ENCODE assay signal across 1 cellular context in the genomic region with DNA sequence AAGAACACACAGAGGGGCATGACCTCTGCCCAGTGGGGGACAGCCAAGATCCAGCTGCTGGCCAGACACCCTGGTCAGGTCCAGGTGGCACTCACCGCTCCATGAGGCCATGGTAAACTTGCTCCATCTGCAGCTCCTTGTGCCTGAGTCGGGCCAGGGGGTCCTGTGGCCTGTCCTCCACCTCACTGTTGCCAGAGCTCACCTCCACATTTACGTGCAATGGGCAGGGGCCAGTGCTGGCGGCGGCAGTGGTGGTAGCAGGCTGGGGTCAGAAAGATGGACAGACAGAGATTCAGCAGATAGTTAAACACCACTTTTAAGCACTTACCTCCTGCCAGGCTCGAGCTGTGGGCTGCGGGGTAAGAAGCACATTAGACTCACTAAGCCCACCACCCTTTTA.
TF ChIP-seq lines count a peak whose summit lies in the region.

No MANE protein-coding gene starts in this region.

TF ChIP-seq in IMR-90, 13 proteins besides CTCF, POLR2A, EP300 and RAD21:
- TF ChIP-seq CHD1 (IDR thresholded peaks at IDR 0.05; ENCODE audit: low read depth, low read length) (no peak), MXI1 (IDR thresholded peaks at IDR 0.05; ENCODE audit: borderline replicate concordance, low read depth, low read length) (no peak), SMC3 (IDR thresholded peaks at IDR 0.05; ENCODE audit: low read depth, low read length) (no peak), MAZ (IDR thresholded peaks at IDR 0.05; ENCODE audit: borderline replicate concordance, low read depth, low read length) (no peak), BHLHE40 (IDR thresholded peaks at IDR 0.05; ENCODE audit: low read depth, low read length) (no peak), NFE2L2 (IDR thresholded peaks at IDR 0.05; ENCODE audit: low read depth, low read length) (no peak)
- TF ChIP-seq, protein P1, sequence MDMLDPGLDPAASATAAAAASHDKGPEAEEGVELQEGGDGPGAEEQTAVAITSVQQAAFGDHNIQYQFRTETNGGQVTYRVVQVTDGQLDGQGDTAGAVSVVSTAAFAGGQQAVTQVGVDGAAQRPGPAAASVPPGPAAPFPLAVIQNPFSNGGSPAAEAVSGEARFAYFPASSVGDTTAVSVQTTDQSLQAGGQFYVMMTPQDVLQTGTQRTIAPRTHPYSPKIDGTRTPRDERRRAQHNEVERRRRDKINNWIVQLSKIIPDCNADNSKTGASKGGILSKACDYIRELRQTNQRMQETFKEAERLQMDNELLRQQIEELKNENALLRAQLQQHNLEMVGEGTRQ (IDR thresholded peaks at IDR 0.05; ENCODE audit: low read depth, low read length): no peak
